Comparison of ENCODE assay signal across 30 cellular contexts in genomic region chr11:86792150-86792549, GRCh38. TPM values are rescaled to one million over a fixed set of nuclear protein-coding genes. Genes with fewer than 3 reads are reported as not detected.
"Had no signal": no experiment of that assay in that cellular context is flagged by ENCODE, and none has a peak within 500 bp of the region (broad histone marks: within the 10 kb centered on the region; RNA-seq: fewer than 3 reads in every experiment).

No MANE protein-coding gene starts in this region.

- H3K27me3 ChIP-seq: brain microvascular endothelial cell, foreskin keratinocyte, heart right ventricle, left lung, neural progenitor cell, ovary, sigmoid colon, suprapubic skin, tibial nerve had no signal

- ATAC-seq: activated CD4-positive, CD25-positive, alpha-beta regulatory T cell treated with anti-CD3 and anti-CD28 coated beads, Interleukin-2, amount 50 U/mL, for 24 hours; foreskin keratinocyte; left lung; naive thymus-derived CD4-positive, alpha-beta T cell; T-helper 17 cell had no signal

- H3K9me3 ChIP-seq: heart right ventricle, left lung, ovary, prostate gland, sigmoid colon, suprapubic skin, tibial nerve had no signal

- FAIRE-seq: astrocyte, endothelial cell of umbilical vein, islet of Langerhans had no signal

- H3K4me1 ChIP-seq: foreskin keratinocyte, heart right ventricle, left lung, neural progenitor cell, prostate gland, sigmoid colon, suprapubic skin, tibial nerve had no signal

- H3K36me3 ChIP-seq: brain microvascular endothelial cell, heart right ventricle, left lung, neural progenitor cell, ovary, prostate gland, sigmoid colon, suprapubic skin, tibial nerve, WERI-Rb-1 had no signal

- H3K27ac ChIP-seq: brain microvascular endothelial cell, foreskin keratinocyte, heart right ventricle, left lung, neural progenitor cell, ovary, prostate gland, sigmoid colon, suprapubic skin, tibial nerve, WERI-Rb-1 had no signal

- DNase-seq: activated CD4-positive, alpha-beta T cell treated with anti-CD3 and anti-CD28 coated beads for 48 hours; activated CD4-positive, alpha-beta T cell treated with anti-CD3 and anti-CD28 coated beads, Interleukin-2, amount 50 U/mL, for 48 hours; activated CD8-positive, alpha-beta memory T cell treated with anti-CD3 and anti-CD28 coated beads, Interleukin-2, amount 50 U/mL, for 4 hours; activated effector memory CD4-positive, alpha-beta T cell treated with anti-CD3 and anti-CD28 coated beads, Interleukin-2, amount 50 U/mL, for 16 hours; activated naive CD4-positive, alpha-beta T cell treated with anti-CD3 and anti-CD28 coated beads, Interleukin-2, amount 10 ng/mL, durations not matched to agents 7 days and 5 days; activated T-cell treated with anti-CD3 and anti-CD28 coated beads, Interleukin-2, amount 50 U/mL, for 1 hour; amniotic stem cell; brain microvascular endothelial cell; foreskin keratinocyte; heart right ventricle; left lung; midbrain; naive thymus-derived CD4-positive, alpha-beta T cell; ovary; sigmoid colon; stimulated activated CD4-positive, alpha-beta T cell treated with anti-CD3 and anti-CD28 coated beads, Interleukin-15, amount 100 ng/mL, for 24 hours; stimulated activated CD4-positive, alpha-beta T cell treated with anti-CD3 and anti-CD28 coated beads, Interleukin-2, amount 100 ng/mL, for 24 hours; stimulated activated naive CD4-positive, alpha-beta T cell; T-helper 17 cell; T1000; WERI-Rb-1 had no signal

- H3K9ac ChIP-seq: neural progenitor cell had no signal

- H3K4me2 ChIP-seq: neural progenitor cell had no signal

- H3K4me3 ChIP-seq: heart right ventricle, left lung, lung, neural progenitor cell, ovary, prostate gland, sigmoid colon, suprapubic skin, tibial nerve had no signal

RNA-seq across cellular contexts. Expression of gene PRSS23, which starts 8.2 kb away (rescaled TPM):
- total RNA-seq: T-helper 17 cell had no signal
